In genomic region chr3:151085227-151085888, GRCh38 we compare ENCODE assay signal across 8 cellular contexts. TPM values are rescaled to one million over a fixed set of nuclear protein-coding genes. Genes with fewer than 3 reads are reported as not detected.
DNase-seq lines count a peak whose midpoint lies in the region; ATAC-seq lines count a peak whose summit lies in the region.

A gene with protein sequence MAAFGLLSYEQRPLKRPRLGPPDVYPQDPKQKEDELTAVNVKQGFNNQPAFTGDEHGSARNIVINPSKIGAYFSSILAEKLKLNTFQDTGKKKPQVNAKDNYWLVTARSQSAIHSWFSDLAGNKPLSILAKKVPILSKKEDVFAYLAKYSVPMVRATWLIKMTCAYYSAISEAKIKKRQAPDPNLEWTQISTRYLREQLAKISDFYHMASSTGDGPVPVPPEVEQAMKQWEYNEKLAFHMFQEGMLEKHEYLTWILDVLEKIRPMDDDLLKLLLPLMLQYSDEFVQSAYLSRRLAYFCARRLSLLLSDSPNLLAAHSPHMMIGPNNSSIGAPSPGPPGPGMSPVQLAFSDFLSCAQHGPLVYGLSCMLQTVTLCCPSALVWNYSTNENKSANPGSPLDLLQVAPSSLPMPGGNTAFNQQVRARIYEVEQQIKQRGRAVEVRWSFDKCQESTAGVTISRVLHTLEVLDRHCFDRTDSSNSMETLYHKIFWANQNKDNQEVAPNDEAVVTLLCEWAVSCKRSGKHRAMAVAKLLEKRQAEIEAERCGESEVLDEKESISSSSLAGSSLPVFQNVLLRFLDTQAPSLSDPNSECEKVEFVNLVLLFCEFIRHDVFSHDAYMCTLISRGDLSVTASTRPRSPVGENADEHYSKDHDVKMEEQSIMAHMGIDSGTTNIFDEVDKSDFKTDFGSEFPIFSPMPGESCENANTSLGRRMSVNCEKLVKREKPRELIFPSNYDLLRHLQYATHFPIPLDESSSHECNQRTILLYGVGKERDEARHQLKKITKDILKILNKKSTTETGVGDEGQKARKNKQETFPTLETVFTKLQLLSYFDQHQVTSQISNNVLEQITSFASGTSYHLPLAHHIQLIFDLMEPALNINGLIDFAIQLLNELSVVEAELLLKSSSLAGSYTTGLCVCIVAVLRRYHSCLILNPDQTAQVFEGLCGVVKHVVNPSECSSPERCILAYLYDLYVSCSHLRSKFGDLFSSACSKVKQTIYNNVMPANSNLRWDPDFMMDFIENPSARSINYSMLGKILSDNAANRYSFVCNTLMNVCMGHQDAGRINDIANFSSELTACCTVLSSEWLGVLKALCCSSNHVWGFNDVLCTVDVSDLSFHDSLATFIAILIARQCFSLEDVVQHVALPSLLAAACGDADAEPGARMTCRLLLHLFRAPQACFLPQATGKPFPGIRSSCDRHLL (N-terminal part only) (plus strand): TSS chr3:151085664. CDS start chr3:151086927, 1,263 bp downstream.

- H3K9me3 Mint-ChIP-seq in activated T-cell treated with anti-CD3 and anti-CD28 coated beads, Interleukin-2, amount 50 U/mL, for 4 hours: no peaks in the 10 kb centered on the region
- H3K9me3 Mint-ChIP-seq in stimulated activated naive CD8-positive, alpha-beta T cell treated with anti-CD3 and anti-CD28 coated beads, Interleukin-15, Interleukin-2, amounts not matched to agents 100 ng/mL and 50 ng/mL, for 24 hours: no peaks in the 10 kb centered on the region

- no peak within 1 kb of the TSS for H3K27ac ChIP-seq in muscle layer of duodenum (ENCODE audit: low read length)

- peaks cover 13% of the 10 kb centered on the region for H3K27me3 ChIP-seq in muscle layer of duodenum (ENCODE audit: low read depth, low read length)

- peaks cover 9% of the 10 kb centered on the region for H3K4me1 Mint-ChIP-seq in activated T-cell treated with anti-CD3 and anti-CD28 coated beads, Interleukin-2, amount 50 U/mL, for 4 hours (ENCODE audit: low read depth)
- H3K4me1 Mint-ChIP-seq in stimulated activated naive CD8-positive, alpha-beta T cell treated with anti-CD3 and anti-CD28 coated beads, Interleukin-15, Interleukin-2, amounts not matched to agents 100 ng/mL and 50 ng/mL, for 24 hours (ENCODE audit: low read depth): peaks cover 11% of the 10 kb centered on the region

- DNase-seq in C1 segment of cervical spinal cord (lab: John Stamatoyannopoulos, UW) (peak in 12 of 14 donors; percentile 13 to 73 (median 44)), NCI-H526 (lab: John Stamatoyannopoulos, UW) (peak; percentile 75 to 98), fibroblast of gingiva (ENCODE audit: low read depth) (peak; percentile 69)
- DNase-seq in activated T-cell treated with anti-CD3 and anti-CD28 coated beads, Interleukin-2, amount 50 U/mL, for 4 hours: peak; percentile 18

- no peaks in the 10 kb centered on the region for H3K9me3 ChIP-seq in muscle layer of duodenum (ENCODE audit: control insufficient read depth in 1 of 2, low read length in 2 of 2)

- peak; percentile 74 for ATAC-seq in GM19324 (IDR thresholded peaks at IDR 0.05; ENCODE audit: low FRiP score, unreplicated experiment)
- ATAC-seq in HG03439 (IDR thresholded peaks at IDR 0.05; ENCODE audit: unreplicated experiment): peak; percentile 79
- peak; percentile 59 for ATAC-seq in activated T-cell treated with anti-CD3 and anti-CD28 coated beads, Interleukin-2, amount 50 U/mL, for 4 hours

- peak within 1 kb of the TSS; percentile 60 to 94 for H3K4me3 ChIP-seq in muscle layer of duodenum (ENCODE audit: low read depth in 1 of 2, low read length in 2 of 2)

- H3K4me3 Mint-ChIP-seq in activated T-cell treated with anti-CD3 and anti-CD28 coated beads, Interleukin-2, amount 50 U/mL, for 4 hours: peak within 1 kb of the TSS; percentile 84
- peak within 1 kb of the TSS; percentile 84 for H3K4me3 Mint-ChIP-seq in stimulated activated naive CD8-positive, alpha-beta T cell treated with anti-CD3 and anti-CD28 coated beads, Interleukin-15, Interleukin-2, amounts not matched to agents 100 ng/mL and 50 ng/mL, for 24 hours

- peak within 1 kb of the TSS; percentile 58 for H3K27ac Mint-ChIP-seq in stimulated activated naive CD8-positive, alpha-beta T cell treated with anti-CD3 and anti-CD28 coated beads, Interleukin-15, Interleukin-2, amounts not matched to agents 100 ng/mL and 50 ng/mL, for 24 hours

- H3K27me3 Mint-ChIP-seq in activated T-cell treated with anti-CD3 and anti-CD28 coated beads, Interleukin-2, amount 50 U/mL, for 4 hours (ENCODE audit: low read depth): peaks cover 52% of the 10 kb centered on the region
- H3K27me3 Mint-ChIP-seq in stimulated activated naive CD8-positive, alpha-beta T cell treated with anti-CD3 and anti-CD28 coated beads, Interleukin-15, Interleukin-2, amounts not matched to agents 100 ng/mL and 50 ng/mL, for 24 hours: peaks cover 58% of the 10 kb centered on the region

- no peaks in the 10 kb centered on the region for H3K36me3 ChIP-seq in muscle layer of duodenum (ENCODE audit: control insufficient read depth in 1 of 2, insufficient read depth in 2 of 2, low read length in 2 of 2)

- H3K36me3 Mint-ChIP-seq in activated T-cell treated with anti-CD3 and anti-CD28 coated beads, Interleukin-2, amount 50 U/mL, for 4 hours (ENCODE audit: insufficient read depth): no peaks in the 10 kb centered on the region
- no peaks in the 10 kb centered on the region for H3K36me3 Mint-ChIP-seq in stimulated activated naive CD8-positive, alpha-beta T cell treated with anti-CD3 and anti-CD28 coated beads, Interleukin-15, Interleukin-2, amounts not matched to agents 100 ng/mL and 50 ng/mL, for 24 hours (ENCODE audit: low read depth)

- H3K4me1 ChIP-seq in muscle layer of duodenum (ENCODE audit: control insufficient read depth in 1 of 2, insufficient read depth in 2 of 2, low read length in 2 of 2): peaks cover 0 to 21% of the 10 kb centered on the region in 2 donors

RNA-seq across cellular contexts. Expression of the gene that starts here (rescaled TPM):
- 1 to 10 TPM; 1.1 to 3.3 (median 1.9) TPM for total RNA-seq in activated T-cell treated with anti-CD3 and anti-CD28 coated beads, Interleukin-2, amount 50 U/mL, for 4 hours

Comparison
In these comparisons a context has a peak if more than half of its experiments do, and no peak if none do; other contexts are left out.
1. DNase-seq: peak in every context shown above with its lines; median percentile 86 in NCI-H526; 69 in fibroblast of gingiva; 44 in C1 segment of cervical spinal cord; 18 in activated T-cell treated with anti-CD3 and anti-CD28 coated beads, Interleukin-2, amount 50 U/mL, for 4 hours.